ENCODE assay signal across 8 cellular contexts in genomic region chr11:73295259-73295995, GRCh38. TPM values are rescaled to one million over a fixed set of nuclear protein-coding genes. Genes with fewer than 3 reads are reported as not detected.
A peak's percentile ranks its signal among the peaks of the same experiment; 100 is the strongest.
DNase-seq lines count a peak whose midpoint lies in the region; ATAC-seq and TF ChIP-seq lines count a peak whose summit lies in the region.

No MANE protein-coding gene starts in this region.

- H3F3A ChIP-seq in DOHH2 (ENCODE audit: control insufficient read depth, insufficient read depth) = no peaks in the 10 kb centered on the region

- H3K4me1 ChIP-seq in DOHH2 (ENCODE audit: control insufficient read depth, low read length) (no peaks in the 10 kb centered on the region), ovary (ENCODE audit: insufficient read depth) (no peaks in the 10 kb centered on the region), upper lobe of left lung (no peaks in the 10 kb centered on the region)

- 0 out of 2 replicates have a peak, but pooled peaks cover 6% of the 10 kb centered on the region for H3K27me3 ChIP-seq in DOHH2 (ENCODE audit: control insufficient read depth, low read length)
- no peaks in the 10 kb centered on the region for H3K27me3 ChIP-seq in ovary
- no peaks in the 10 kb centered on the region for H3K27me3 ChIP-seq in upper lobe of left lung

- no peak overlapping the region for H3K27ac ChIP-seq in DOHH2 (ENCODE audit: low read depth, low read length)
- H3K27ac ChIP-seq in ovary = no peak overlapping the region
- H3K27ac ChIP-seq in upper lobe of left lung = no peak overlapping the region

- no peaks in the 10 kb centered on the region for H4K20me1 ChIP-seq in DOHH2 (ENCODE audit: control insufficient read depth, insufficient read depth, low read depth, low read length)

- TF ChIP-seq EP300 in ovary (IDR thresholded peaks at IDR 0.05) = no peak
- no peak for TF ChIP-seq EP300 in upper lobe of left lung (IDR thresholded peaks at IDR 0.05)

- H3K36me3 ChIP-seq in DOHH2 (ENCODE audit: control insufficient read depth, low read length) = no peaks in the 10 kb centered on the region
- no peaks in the 10 kb centered on the region for H3K36me3 ChIP-seq in ovary
- H3K36me3 ChIP-seq in upper lobe of left lung = no peaks in the 10 kb centered on the region

- ATAC-seq in upper lobe of left lung (ENCODE audit: low FRiP score in 2 of 2) = peak; percentile 61 to 81

- WGBS in ovary, 3 donors = 41 to 45% (median 44%) methylated on average over 12 of the region's 12 CpGs
- 41 to 50% methylated on average over 10 to 12 of the region's 12 CpGs for WGBS in upper lobe of left lung, 2 donors

- peak; percentile 45 for DNase-seq in HK-2 (ENCODE audit: unreplicated experiment)
- peak; percentile 69 for DNase-seq in activated T-cell treated with anti-CD3 and anti-CD28 coated beads for 48 hours (ENCODE audit: low read depth)
- DNase-seq in fibroblast of pulmonary artery (ENCODE audit: low read depth) = peak; percentile 81
- DNase-seq in ovary = peak; percentile 38 to 74 (median 68)
- DNase-seq in upper lobe of left lung = peak in 1 of 2 donors; percentile 75
- no peak for DNase-seq in cerebellar nuclear complex (lab: John Stamatoyannopoulos, UW)

- TF ChIP-seq POLR2A in ovary (IDR thresholded peaks at IDR 0.05) = no peak
- TF ChIP-seq POLR2A in upper lobe of left lung (IDR thresholded peaks at IDR 0.05) = no peak

- no peaks in the 10 kb centered on the region for H3K79me2 ChIP-seq in DOHH2 (ENCODE audit: control insufficient read depth, low read length)

- no peak overlapping the region for H3K4me3 ChIP-seq in DOHH2 (ENCODE audit: low read length)
- no peak overlapping the region for H3K4me3 ChIP-seq in fibroblast of pulmonary artery (replicated peaks; ENCODE audit: low read depth, low read length)
- no peak overlapping the region for H3K4me3 ChIP-seq in ovary
- no peak overlapping the region for H3K4me3 ChIP-seq in upper lobe of left lung

- H3K9me3 ChIP-seq in DOHH2 (ENCODE audit: control insufficient read depth, insufficient read depth, low read length) (no peaks in the 10 kb centered on the region), ovary (no peaks in the 10 kb centered on the region), upper lobe of left lung (no peaks in the 10 kb centered on the region)

- no peak overlapping the region for H3K4me2 ChIP-seq in DOHH2 (ENCODE audit: low read length)

- TF ChIP-seq CTCF in DOHH2 (IDR thresholded peaks at IDR 0.05; ENCODE audit: low read depth, low read length, poor library complexity, severe bottlenecking) (peak; percentile 98), fibroblast of pulmonary artery (IDR thresholded peaks at IDR 0.05; ENCODE audit: low read length, missing control alignments) (peak; percentile 100), ovary (IDR thresholded peaks at IDR 0.05) (peak; percentile 33 to 56 (median 50)), upper lobe of left lung (IDR thresholded peaks at IDR 0.05) (peak; percentile 75 to 92 (median 85))

- no peaks in the 10 kb centered on the region for H3K9me2 ChIP-seq in DOHH2 (replicated peaks; ENCODE audit: control insufficient read depth, low read length)

- intact Hi-C loops in ovary (cut with DNase I) = loop anchor here in 3 of 4 donors (5.0 to 10.0 kb wide), 3 partner anchors 42 to 99 kb away; no protein-coding TSS in a partner anchor

TF ChIP-seq in PFSK-1, 5 proteins besides CTCF, POLR2A, EP300 and RAD21:
- TF ChIP-seq SIN3A (IDR thresholded peaks at IDR 0.05; ENCODE audit: borderline replicate concordance, insufficient read depth, low read length) (no peak), FOXP2 (optimal IDR thresholded peaks at IDR 0.05; ENCODE audit: borderline replicate concordance, extremely low read depth, extremely low read length, insufficient read depth) (peak; percentile 56)

RNA-seq across cellular contexts. Expression of gene ARHGEF17, which starts 12.6 kb away (rescaled TPM):
- polyA plus RNA-seq in PFSK-1 (2012; ENCODE audit: insufficient read length, low read depth) = 5.5 TPM
- total RNA-seq in ovary (10 to 100 TPM; 29.8 to 83.8 (median 46.7) TPM), upper lobe of left lung (100 to 1,000 TPM in 2 of 6 donors, 10 to 100 TPM in 4; 48.1 to 140 (median 65.1) TPM)
- polyA plus RNA-seq in ovary = 10 to 100 TPM; 21.0 to 38.0 TPM

RNA-seq across cellular contexts. Expression of gene P2RY6, which starts 23.3 kb away (rescaled TPM):
- polyA plus RNA-seq in PFSK-1 (2012; ENCODE audit: insufficient read length, low read depth) = 0.33 TPM
- 1 to 10 TPM in 2 of 7 donors, under 1 TPM in 4, not detected in 1; 0.23 to 1.4 (median 0.62) TPM for total RNA-seq in ovary
- polyA plus RNA-seq in ovary = under 1 TPM; 0.57 to 0.79 TPM
- 1 to 10 TPM in 3 of 6 donors, under 1 TPM in 2, not detected in 1; 0.30 to 5.3 (median 1.4) TPM for total RNA-seq in upper lobe of left lung

Comparison
In these comparisons a context has a peak if more than half of its experiments do, and no peak if none do; other contexts are left out.
1. CTCF ChIP-seq: peak in every context shown above with its lines; median percentile 100 in fibroblast of pulmonary artery; 98 in DOHH2; 85 in upper lobe of left lung; 50 in ovary.
2. DNase-seq: peak in HK-2 (single experiment), activated T-cell treated with anti-CD3 and anti-CD28 coated beads for 48 hours (single experiment), fibroblast of pulmonary artery (single experiment) and ovary (5 of 5); none in cerebellar nuclear complex (0 of 2).